In genomic region chr3:187739125-187739560, GRCh38 we compare ENCODE assay signal across 9 cellular contexts. TPM values are rescaled to one million over a fixed set of nuclear protein-coding genes. Genes with fewer than 3 reads are reported as not detected.
DNase-seq lines count a peak whose midpoint lies in the region; ATAC-seq, FAIRE-seq and TF ChIP-seq lines count a peak whose summit lies in the region.
"Had no signal": no experiment of that assay in that cellular context is flagged by ENCODE, and none has a peak within 500 bp of the region (broad histone marks: within the 10 kb centered on the region; RNA-seq: fewer than 3 reads in every experiment).

No MANE protein-coding gene starts in this region.

- peak overlapping the region; percentile 98 for H3K4me2 ChIP-seq in H9 (ENCODE audit: insufficient read depth, insufficient read length, low read length)
- no peak overlapping the region for H3K4me2 ChIP-seq in neural cell (ENCODE audit: low read length)

- H2BK20ac ChIP-seq in H9 (ENCODE audit: low read depth, low read length, poor library complexity, severe bottlenecking) = no peak overlapping the region

- no peak for TF ChIP-seq EP300 in neural cell (conservative IDR thresholded peaks at IDR 0.05; ENCODE audit: poor library complexity, severe bottlenecking)

- H3K27me3 ChIP-seq in H9 (ENCODE audit: insufficient read depth, low read length) = peaks cover 4% of the 10 kb centered on the region; the same call in 1 of the 2 replicates
- peaks cover 56% of the 10 kb centered on the region for H3K27me3 ChIP-seq in neural cell (ENCODE audit: insufficient read depth, low read depth, low read length)

- H3K18ac ChIP-seq in H9 (ENCODE audit: insufficient read length, low read depth, low read length) = peak overlapping the region; percentile 69

- H3K27ac ChIP-seq in H9 (ENCODE audit: insufficient read length, low read depth, low read length) = no peak overlapping the region
- H3K27ac ChIP-seq in neural cell (ENCODE audit: low read length) = no peak overlapping the region

- no peak overlapping the region for H2BK120ac ChIP-seq in H9 (ENCODE audit: low read depth, low read length, poor library complexity, severe bottlenecking)

- H3K9me2 ChIP-seq in neural cell (ENCODE audit: insufficient read depth, low read length) = no peaks in the 10 kb centered on the region

- no peaks in the 10 kb centered on the region for H3F3A ChIP-seq in neural cell (ENCODE audit: insufficient read depth, low read length, poor library complexity, severe bottlenecking)

- no peak overlapping the region for H3K4ac ChIP-seq in H9 (ENCODE audit: low read depth, low read length)

- H3K4me3 Mint-ChIP-seq in H9 = peak overlapping the region; percentile 85 to 92

- no peak overlapping the region for H3K56ac ChIP-seq in H9 (ENCODE audit: insufficient read length, low read depth, low read length)

- H3K14ac ChIP-seq in H9 (ENCODE audit: insufficient read depth, low read length) = peak overlapping the region; percentile 74; the same call in 1 of the 2 replicates

- no peak overlapping the region for H3K23ac ChIP-seq in H9 (ENCODE audit: insufficient read length, low read depth, low read length)

- H3K79me2 ChIP-seq in H9 (ENCODE audit: insufficient read depth, low read length) (0 out of 2 replicates have a peak, but pooled peaks cover 1% of the 10 kb centered on the region), neural cell (replicated peaks; ENCODE audit: insufficient read depth, low read length) (peaks cover 17% of the 10 kb centered on the region)

- H3K36me3 Mint-ChIP-seq in H9 (ENCODE audit: insufficient read depth in 1 of 3, low read depth in 3 of 3) = no peaks in the 10 kb centered on the region

- no peak for TF ChIP-seq RAD21 in neural cell (conservative IDR thresholded peaks at IDR 0.05)

- H2AFZ ChIP-seq in H9 (ENCODE audit: low read length) (no peak overlapping the region), neural cell (ENCODE audit: low read depth, low read length) (no peak overlapping the region)

- no peak overlapping the region for H2BK5ac ChIP-seq in H9 (ENCODE audit: insufficient read length, low read length)

- no peak overlapping the region for H4K8ac ChIP-seq in H9 (replicated peaks; ENCODE audit: insufficient read length, low read depth, low read length)

- H3K9ac ChIP-seq in H9 (ENCODE audit: extremely low read depth, insufficient read length, low read length) = peak overlapping the region; percentile 74
- peak overlapping the region; percentile 22 for H3K9ac ChIP-seq in neural cell (ENCODE audit: low read length)

- no peak overlapping the region for H2AK5ac ChIP-seq in H9 (ENCODE audit: insufficient read length, low read length)

- H4K20me1 ChIP-seq in H9 (ENCODE audit: control insufficient read depth, insufficient read depth, insufficient read length) (no peaks in the 10 kb centered on the region), neural cell (ENCODE audit: insufficient read depth) (no peaks in the 10 kb centered on the region)

- H2BK15ac ChIP-seq in H9 (ENCODE audit: low read depth, low read length) = no peak overlapping the region

- H4K5ac ChIP-seq in H9 (ENCODE audit: insufficient read length, low read depth, low read length) = no peak overlapping the region

- no peak overlapping the region for H2BK12ac ChIP-seq in H9 (ENCODE audit: insufficient read length, low read depth, low read length)

- no CpG with 5 or more reads among the region's 21 CpGs for WGBS in H9 (ENCODE audit: extremely low coverage, insufficient read length, low lambda C conversion rate)

- FAIRE-seq in RCC 7860 (lab: Jason Lieb, UNC) (no peak), D721Med (lab: Jason Lieb, UNC) (no peak)

- H3K79me1 ChIP-seq in H9 (ENCODE audit: insufficient read depth, low read depth, low read length, poor library complexity, severe bottlenecking) = no peaks in the 10 kb centered on the region

- H3K9me3 ChIP-seq in H9 (ENCODE audit: control insufficient read depth, low read depth, low read length) (no peaks in the 10 kb centered on the region), neural cell (ENCODE audit: low read length) (no peaks in the 10 kb centered on the region)

- peaks cover 44 to 53% of the 10 kb centered on the region in 2 experiments for H3K4me1 Mint-ChIP-seq in H9

- TF ChIP-seq CTCF in H9 (conservative IDR thresholded peaks at IDR 0.05) (no peak), epithelial cell of esophagus (IDR thresholded peaks at IDR 0.05; ENCODE audit: insufficient read depth, low read depth, low read length, missing control alignments) (no peak), neural cell (IDR thresholded peaks at IDR 0.05; ENCODE audit: poor library complexity, severe bottlenecking) (no peak), D721Med (IDR thresholded peaks at IDR 0.05; ENCODE audit: insufficient read depth, missing control alignments) (no peak)

- H3K36me3 ChIP-seq in neural cell (ENCODE audit: insufficient read depth, low read length) = no peaks in the 10 kb centered on the region

- DNase-seq in H9 = no peak
- peak; percentile 41 to 50 for DNase-seq in activated CD4-positive, alpha-beta T cell treated with anti-CD3 and anti-CD28 coated beads, Interleukin-2, amount 50 U/mL, for 48 hours
- DNase-seq in epithelial cell of esophagus (ENCODE audit: low read depth) = no peak
- DNase-seq in kidney tubule cell (ENCODE audit: low spot score) = no peak
- DNase-seq in RCC 7860 (ENCODE audit: low spot score) = no peak
- no peak for DNase-seq in D721Med (ENCODE audit: insufficient read length, low spot score)

- H3K27me3 Mint-ChIP-seq in H9 (ENCODE audit: low read depth) = peaks cover 41% of the 10 kb centered on the region

- H3T11ph ChIP-seq in H9 (ENCODE audit: low read length) = no peak overlapping the region

- ATAC-seq in HG02938 (IDR thresholded peaks at IDR 0.05; ENCODE audit: unreplicated experiment) = no peak

- H3K9me3 Mint-ChIP-seq in H9 = no peaks in the 10 kb centered on the region; a peak in 1 of 5 replicates

- H3K23me2 ChIP-seq in H9 (ENCODE audit: insufficient read length, low read depth, low read length, poor library complexity, severe bottlenecking) = peaks cover 42% of the 10 kb centered on the region

- H3K4me3 ChIP-seq in epithelial cell of esophagus (ENCODE audit: low read length) = peak overlapping the region; percentile 69
- peak overlapping the region; percentile 67 for H3K4me3 ChIP-seq in neural cell (ENCODE audit: low read length)

- peak overlapping the region; percentile 87 to 96 (median 92); a peak in 6 of 7 replicates for H3K27ac Mint-ChIP-seq in H9

- H3K4me1 ChIP-seq in H9 (ENCODE audit: insufficient read depth, low read length) = peaks cover 10% of the 10 kb centered on the region; the same call in 1 of the 2 replicates

- no peak overlapping the region for H4K91ac ChIP-seq in H9 (ENCODE audit: insufficient read length, low read depth, low read length)

TF ChIP-seq in neural cell, 6 proteins besides CTCF, POLR2A, EP300 and RAD21:
- TF ChIP-seq REST (IDR thresholded peaks at IDR 0.05; ENCODE audit: borderline replicate concordance) (no peak), TAF1 (IDR thresholded peaks at IDR 0.05; ENCODE audit: low read depth) (no peak), SMC3 (conservative IDR thresholded peaks at IDR 0.05; ENCODE audit: poor library complexity) (peak; percentile 52)

RNA-seq across cellular contexts. Expression of gene BCL6, which starts 6.1 kb away (rescaled TPM):
- total RNA-seq in H9 (2021) = 3.4 and 4.1 TPM in 2 replicates
- polyA plus RNA-seq in neural cell = 4.3 and 5.2 TPM in 2 replicates
- 4.1 and 6.1 TPM in 2 replicates for polyA minus RNA-seq in neural cell

RNA-seq across cellular contexts. Expression of gene RTP2, which starts 36.8 kb away (rescaled TPM):
- total RNA-seq in H9 (2021) = not detected in 2 replicates
- polyA plus RNA-seq in neural cell = not detected in 2 replicates
- polyA minus RNA-seq in neural cell = not detected in 2 replicates
- total RNA-seq: LHCN-M2 had no signal

Comparison
In these comparisons a context has a peak if more than half of its experiments do, and no peak if none do; other contexts are left out.
1. DNase-seq: peak in activated CD4-positive, alpha-beta T cell treated with anti-CD3 and anti-CD28 coated beads, Interleukin-2, amount 50 U/mL, for 48 hours (2 of 2); none in H9 (single experiment), epithelial cell of esophagus (single experiment), kidney tubule cell (single experiment), RCC 7860 (single experiment) and D721Med (single experiment).